In the genomic region with DNA sequence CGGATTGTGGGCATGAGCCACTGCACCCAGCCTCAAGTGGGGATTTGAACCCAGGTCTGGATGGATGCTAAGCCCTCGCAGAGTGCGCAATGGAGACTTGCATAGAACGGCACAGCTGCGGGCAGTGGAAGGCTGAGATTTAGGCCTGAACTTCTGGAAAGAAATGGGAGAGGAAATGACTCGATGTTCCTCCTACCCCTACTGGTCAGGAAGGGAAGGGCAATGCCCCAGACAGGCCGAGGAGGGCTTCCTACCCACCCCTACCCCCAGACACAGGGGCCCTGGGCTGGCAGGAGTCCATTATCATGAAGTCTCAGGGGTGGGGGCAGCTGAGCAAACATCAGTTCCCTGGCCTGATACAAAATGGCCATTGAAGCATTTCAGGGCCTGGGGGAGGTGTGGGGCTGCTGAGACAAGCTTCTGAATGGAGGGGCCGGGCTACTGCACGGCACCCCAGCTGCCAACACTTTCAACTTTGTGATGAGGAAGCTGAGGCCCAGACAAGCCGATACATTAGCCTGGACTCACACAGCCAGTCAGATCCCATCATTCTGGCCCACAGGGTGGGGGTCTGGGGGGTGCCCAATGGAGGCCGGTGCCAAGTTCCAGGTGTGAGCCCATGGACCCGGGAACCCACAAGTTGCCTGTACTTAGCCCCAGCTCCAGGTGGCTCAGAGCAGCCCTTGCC, we compare ENCODE assay signal across 9 cellular contexts.
DNase-seq lines count a peak whose midpoint lies in the region; ATAC-seq and TF ChIP-seq lines count a peak whose summit lies in the region.
"Had no signal": no experiment of that assay in that cellular context is flagged by ENCODE, and none has a peak within 500 bp of the region (broad histone marks: within the 10 kb centered on the region; RNA-seq: fewer than 3 reads in every experiment).

No MANE protein-coding gene starts in this region.

- H3K36me3 ChIP-seq in DOHH2 (ENCODE audit: control insufficient read depth, low read length) (no peaks in the 10 kb centered on the region), MM.1S (replicated peaks; ENCODE audit: insufficient read depth, low read length) (no peaks in the 10 kb centered on the region)

- no peak overlapping the region for H3K4me3 ChIP-seq in DOHH2 (ENCODE audit: low read length)
- H3K4me3 ChIP-seq in MM.1S (ENCODE audit: low read length) = no peak overlapping the region
- no peak overlapping the region for H3K4me3 ChIP-seq in cardiac fibroblast (replicated peaks in 1 of 2; ENCODE audit: low read depth in 2 of 2, low read length in 2 of 2)

- ATAC-seq in HG03097 (IDR thresholded peaks at IDR 0.05; ENCODE audit: low FRiP score, unreplicated experiment) (no peak), HG02588 (IDR thresholded peaks at IDR 0.05; ENCODE audit: unreplicated experiment) (no peak), HG02678 (IDR thresholded peaks at IDR 0.05; ENCODE audit: unreplicated experiment) (no peak)

- H3K4me2 ChIP-seq in DOHH2 (ENCODE audit: low read length) (no peak overlapping the region), MM.1S (ENCODE audit: low read depth, low read length) (no peak overlapping the region)

- no peaks in the 10 kb centered on the region for H3K9me2 ChIP-seq in DOHH2 (replicated peaks; ENCODE audit: control insufficient read depth, low read length)
- no peaks in the 10 kb centered on the region for H3K9me2 ChIP-seq in MM.1S (replicated peaks; ENCODE audit: insufficient read depth, low read length)

- peak overlapping the region; percentile 45 to 85 (median 51) for H3K27ac Mint-ChIP-seq in nephron

- no peak for DNase-seq in MM.1S
- peak; percentile 43 to 50 for DNase-seq in cardiac fibroblast (ENCODE audit: low read depth in 2 of 2)
- DNase-seq in superior temporal gyrus (ENCODE audit: extremely low spot score) = no peak
- DNase-seq: cortex of kidney had no signal

- H4K20me1 ChIP-seq in DOHH2 (ENCODE audit: control insufficient read depth, insufficient read depth, low read depth, low read length) = no peaks in the 10 kb centered on the region
- no peaks in the 10 kb centered on the region for H4K20me1 ChIP-seq in MM.1S (ENCODE audit: insufficient read depth, low read length)

- no peaks in the 10 kb centered on the region for H3K36me3 Mint-ChIP-seq in nephron (ENCODE audit: low read depth)

- no peak overlapping the region for H3K9ac ChIP-seq in MM.1S (ENCODE audit: low read length)

- H3K27me3 Mint-ChIP-seq in nephron (ENCODE audit: low read depth) = peaks cover 3% of the 10 kb centered on the region

- peaks cover 4% of the 10 kb centered on the region; the same call in 1 of the 2 replicates for H3K4me1 ChIP-seq in DOHH2 (ENCODE audit: control insufficient read depth, low read length)
- H3K4me1 ChIP-seq in MM.1S (ENCODE audit: low read length) = no peaks in the 10 kb centered on the region

- TF ChIP-seq CTCF in DOHH2 (IDR thresholded peaks at IDR 0.05; ENCODE audit: low read depth, low read length, poor library complexity, severe bottlenecking) (peak; percentile 51), MM.1S (IDR thresholded peaks at IDR 0.05; ENCODE audit: low read length) (peak; percentile 25; the same call in 1 of the 2 replicates), cardiac fibroblast (IDR thresholded peaks at IDR 0.05; ENCODE audit: low read depth, low read length) (peak; percentile 68), nephron (IDR thresholded peaks at IDR 0.05; ENCODE audit: unreplicated experiment in 3 of 3) (peak; percentile 47 to 60 (median 49))

- peaks cover 36% of the 10 kb centered on the region for H3K4me1 Mint-ChIP-seq in nephron

- no peak overlapping the region for H2AFZ ChIP-seq in MM.1S (ENCODE audit: low read length)

- H3K27ac ChIP-seq in DOHH2 (ENCODE audit: low read depth, low read length) (no peak overlapping the region), MM.1S (ENCODE audit: low read length) (no peak overlapping the region)

- H3K4me3 Mint-ChIP-seq in nephron = no peak overlapping the region

- no peaks in the 10 kb centered on the region for H3K79me2 ChIP-seq in DOHH2 (ENCODE audit: control insufficient read depth, low read length)
- no peaks in the 10 kb centered on the region for H3K79me2 ChIP-seq in MM.1S (ENCODE audit: low read length)

- H3K9me3 Mint-ChIP-seq in nephron = no peaks in the 10 kb centered on the region

- no peaks in the 10 kb centered on the region for H3K9me3 ChIP-seq in DOHH2 (ENCODE audit: control insufficient read depth, insufficient read depth, low read length)
- no peaks in the 10 kb centered on the region for H3K9me3 ChIP-seq in MM.1S (replicated peaks; ENCODE audit: insufficient read depth, low read length)

- H3F3A ChIP-seq in DOHH2 (ENCODE audit: control insufficient read depth, insufficient read depth) (no peaks in the 10 kb centered on the region), MM.1S (ENCODE audit: insufficient read depth, low read length) (no peaks in the 10 kb centered on the region)

- H3K27me3 ChIP-seq in DOHH2 (ENCODE audit: control insufficient read depth, low read length) (no peaks in the 10 kb centered on the region), MM.1S (replicated peaks; ENCODE audit: insufficient read depth, low read length) (no peaks in the 10 kb centered on the region)

Comparison
In these comparisons a context has a peak if more than half of its experiments do, and no peak if none do; other contexts are left out.
1. DNase-seq: peak in cardiac fibroblast (2 of 2); none in MM.1S (single experiment) and superior temporal gyrus (single experiment).
2. Peak in every context shown above with its lines, with median percentiles within 50 percentile points of each other: CTCF ChIP-seq.